21 cellular contexts compared by ENCODE assay signal in the genomic region with DNA sequence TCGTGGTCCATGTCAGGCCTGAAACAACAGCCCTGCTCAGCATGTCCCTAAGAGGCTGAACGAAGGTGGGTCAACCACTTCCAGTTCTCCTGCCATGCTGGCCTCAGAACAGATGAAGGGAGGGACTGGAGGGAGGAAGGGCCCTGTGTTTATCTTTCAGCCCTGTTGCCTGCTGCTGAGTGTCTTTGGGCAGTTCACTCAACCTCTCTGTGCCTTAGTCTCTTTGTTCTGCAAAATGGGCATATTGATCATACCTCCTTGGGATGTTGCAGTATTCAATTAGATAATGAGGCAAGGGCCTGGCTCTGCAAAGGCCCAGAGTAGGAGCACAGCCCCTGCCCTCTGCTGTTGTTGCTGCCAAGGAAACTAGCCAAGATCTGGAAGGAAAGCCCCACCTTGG.
"Had no signal": no experiment of that assay in that cellular context is flagged by ENCODE, and none has a peak within 500 bp of the region (broad histone marks: within the 10 kb centered on the region; RNA-seq: fewer than 3 reads in every experiment).

No MANE protein-coding gene starts in this region.

- H3K9me3 ChIP-seq: SK-N-SH had no signal

- DNase-seq: KBM-7, NCI-H1092, NCI-H1105 treated with DMSO at 0.1 percent for 48 hours, NCI-H1417 treated with DMSO at 0.1 percent for 48 hours, NCI-H146, NCI-H1694 treated with DMSO at 0.1 percent for 48 hours, NCI-H1930, NCI-H2081, NCI-H2107, NCI-H226, NCI-H446, NCI-H510A, NCI-H524 treated with DMSO at 0.1 percent for 48 hours, NCI-H69, NCI-H774, RPMI8226, SHP77, SK-N-SH, SW 1271, T-cell had no signal

- ATAC-seq: T-cell had no signal

- H3K4me2 ChIP-seq: SK-N-SH had no signal

- FAIRE-seq: RCC 7860 had no signal

- H3K9ac ChIP-seq: SK-N-SH had no signal
